8 cellular contexts compared by ENCODE assay signal in genomic region chr12:124517260-124518050, GRCh38. TPM values are rescaled to one million over a fixed set of nuclear protein-coding genes. Genes with fewer than 3 reads are reported as not detected.
A peak's percentile ranks its signal among the peaks of the same experiment; 100 is the strongest.
DNase-seq lines count a peak whose midpoint lies in the region; ATAC-seq, FAIRE-seq and TF ChIP-seq lines count a peak whose summit lies in the region.

No MANE protein-coding gene starts in this region.

- intact Hi-C loops in PC-3 (cut with micrococcal nuclease) (loop anchor here (2.0 to 5.0 kb wide), 4 partner anchors 49 to 230 kb away; partner anchors contain the start of gene NCOR2), esophagus muscularis mucosa (cut with DNase I) (loop anchor here (5.0 to 10.0 kb wide), 2 partner anchors 95 to 247 kb away; no protein-coding TSS in a partner anchor)

- peaks cover 64% of the 10 kb centered on the region for H3K4me1 Mint-ChIP-seq in nephron progenitor cell

- WGBS in esophagus muscularis mucosa: 12% methylated on average over 27 of the region's 47 CpGs

- H3K36me3 ChIP-seq in PC-3 (ENCODE audit: low read depth, low read length): no peaks in the 10 kb centered on the region
- H3K36me3 ChIP-seq in esophagus muscularis mucosa: peaks cover 0 to 15% (median 3%) of the 10 kb centered on the region in 4 donors

- DNase-seq in G401 (ENCODE audit: low spot score) (peak; percentile 86), PC-3 (peak; percentile 67), esophagus muscularis mucosa (ENCODE audit: extremely low spot score) (no peak), nephron progenitor cell (no peak), activated gamma-delta T cell treated with Interleukin-2 at 50 U/mL for 16 hours (no peak), H54 (ENCODE audit: insufficient read length, low spot score) (no peak)

- H3K9me2 ChIP-seq in PC-3 (replicated peaks; ENCODE audit: low read length): no peaks in the 10 kb centered on the region

- no peak for TF ChIP-seq EP300 in esophagus muscularis mucosa (IDR thresholded peaks at IDR 0.05)

- peaks cover 5% of the 10 kb centered on the region for H3K27me3 Mint-ChIP-seq in nephron progenitor cell (ENCODE audit: low read depth, poor library complexity)

- in situ Hi-C loops in G401 (cut with HindIII; ENCODE audit: low sequenced_read_pairs): no loop called here

- peaks cover 17% of the 10 kb centered on the region for H3K36me3 Mint-ChIP-seq in nephron progenitor cell (ENCODE audit: low read depth)

- H3K4me3 ChIP-seq in PC-3 (ENCODE audit: low read length) (peak overlapping the region; percentile 71), esophagus muscularis mucosa (peak overlapping the region; percentile 55 to 60 (median 58))

- CTCF ChIA-PET in PC-3 (lab: Charles Lee): interaction anchor here (0.5 to 0.9 kb wide), 2 partner anchors 129 to 253 kb away, joined by 3 read pairs; no protein-coding TSS in a partner anchor

- H3K79me2 ChIP-seq in PC-3 (ENCODE audit: low read length): peaks cover 67% of the 10 kb centered on the region

- H3K4me1 ChIP-seq in PC-3 (ENCODE audit: insufficient read depth, low read length) (peaks cover 62% of the 10 kb centered on the region), esophagus muscularis mucosa (peaks cover 93 to 100% (median 96%) of the 10 kb centered on the region in 4 donors)

- H3K4me3 Mint-ChIP-seq in nephron progenitor cell: no peak overlapping the region

- FAIRE-seq in H54 (lab: Jason Lieb, UNC): no peak

- TF ChIP-seq CTCF in PC-3 (conservative IDR thresholded peaks at IDR 0.05; ENCODE audit: low read depth, low read length) (no peak), esophagus muscularis mucosa (IDR thresholded peaks at IDR 0.05) (no peak), nephron progenitor cell (IDR thresholded peaks at IDR 0.05) (no peak)

- H2AFZ ChIP-seq in PC-3 (ENCODE audit: low read length): peak overlapping the region; percentile 71

- H3F3A ChIP-seq in PC-3 (ENCODE audit: low read length, unreplicated experiment): peaks cover 7% of the 10 kb centered on the region

- H3K27me3 ChIP-seq in PC-3 (ENCODE audit: low read length) (no peaks in the 10 kb centered on the region), esophagus muscularis mucosa (no peaks in the 10 kb centered on the region)

- no peaks in the 10 kb centered on the region for H3K9me3 Mint-ChIP-seq in nephron progenitor cell

- no peaks in the 10 kb centered on the region for H3K9me3 ChIP-seq in PC-3 (ENCODE audit: low read length)
- H3K9me3 ChIP-seq in esophagus muscularis mucosa: no peaks in the 10 kb centered on the region

- no peak for TF ChIP-seq POLR2A in esophagus muscularis mucosa (IDR thresholded peaks at IDR 0.05; ENCODE audit: low read depth)
- TF ChIP-seq POLR2A in H54 (IDR thresholded peaks at IDR 0.05; ENCODE audit: low read depth, low read length): no peak

- H3K4me2 ChIP-seq in PC-3 (ENCODE audit: low read length): peak overlapping the region; percentile 86

- H3K27ac Mint-ChIP-seq in nephron progenitor cell: peak overlapping the region; percentile 98

- peaks cover 20% of the 10 kb centered on the region; the same call in 1 of the 2 replicates for H4K20me1 ChIP-seq in PC-3 (ENCODE audit: low read length)

- BruUV-seq in PC-3 (replicated peaks; lab: Mats Ljungman, UMichigan): no TSS peak

- peak overlapping the region; percentile 70 for H3K9ac ChIP-seq in PC-3 (ENCODE audit: low read length)

- peak overlapping the region; percentile 93 for H3K27ac ChIP-seq in PC-3 (ENCODE audit: low read length)
- peak overlapping the region; percentile 96 to 98 (median 97) for H3K27ac ChIP-seq in esophagus muscularis mucosa (replicated peaks in 1 of 4)

- POLR2A ChIA-PET in PC-3 (lab: Charles Lee; ENCODE audit: unreplicated experiment): interaction anchor here (0.6 kb wide), 1 partner anchor 320 kb away, joined by 5 read pairs; no protein-coding TSS in a partner anchor

- ATAC-seq in PC-3 (peak; percentile 2), GM21447 (IDR thresholded peaks at IDR 0.05; ENCODE audit: unreplicated experiment) (no peak), HG02884 (IDR thresholded peaks at IDR 0.05; ENCODE audit: unreplicated experiment) (no peak)

RNA-seq across cellular contexts. Expression of gene NCOR2, which starts 50.0 kb away (rescaled TPM):
- total RNA-seq in G401 (2014; rRNA removed; shearing (Covaris generic)): 17.3 and 19.0 TPM in 2 replicates
- total RNA-seq in PC-3 (2014; rRNA removed): 117 and 218 TPM in 2 replicates
- total RNA-seq in esophagus muscularis mucosa: 100 to 1,000 TPM; 107 to 188 (median 131) TPM

Comparison
In these comparisons a context has a peak if more than half of its experiments do, and no peak if none do; other contexts are left out.
1. DNase-seq: peak in G401 (single experiment) and PC-3 (single experiment); none in esophagus muscularis mucosa (single experiment), nephron progenitor cell (single experiment), activated gamma-delta T cell treated with Interleukin-2 at 50 U/mL for 16 hours (single experiment) and H54 (single experiment).